In genomic region chr9:80285325-80285724, GRCh38 we compare ENCODE assay signal across 1 cellular context.
TF ChIP-seq lines count a peak whose summit lies in the region.

No MANE protein-coding gene starts in this region.

TF ChIP-seq in GM23338, 12 proteins besides CTCF, POLR2A, EP300 and RAD21 (continued from another document):
- TF ChIP-seq REST (IDR thresholded peaks at IDR 0.05; ENCODE audit: unreplicated experiment): no peak
- TF ChIP-seq EZH2 (IDR thresholded peaks at IDR 0.05; ENCODE audit: low read depth, unreplicated experiment): no peak
- no peak for TF ChIP-seq JUNB (IDR thresholded peaks at IDR 0.05; ENCODE audit: unreplicated experiment)
